In the genomic region with DNA sequence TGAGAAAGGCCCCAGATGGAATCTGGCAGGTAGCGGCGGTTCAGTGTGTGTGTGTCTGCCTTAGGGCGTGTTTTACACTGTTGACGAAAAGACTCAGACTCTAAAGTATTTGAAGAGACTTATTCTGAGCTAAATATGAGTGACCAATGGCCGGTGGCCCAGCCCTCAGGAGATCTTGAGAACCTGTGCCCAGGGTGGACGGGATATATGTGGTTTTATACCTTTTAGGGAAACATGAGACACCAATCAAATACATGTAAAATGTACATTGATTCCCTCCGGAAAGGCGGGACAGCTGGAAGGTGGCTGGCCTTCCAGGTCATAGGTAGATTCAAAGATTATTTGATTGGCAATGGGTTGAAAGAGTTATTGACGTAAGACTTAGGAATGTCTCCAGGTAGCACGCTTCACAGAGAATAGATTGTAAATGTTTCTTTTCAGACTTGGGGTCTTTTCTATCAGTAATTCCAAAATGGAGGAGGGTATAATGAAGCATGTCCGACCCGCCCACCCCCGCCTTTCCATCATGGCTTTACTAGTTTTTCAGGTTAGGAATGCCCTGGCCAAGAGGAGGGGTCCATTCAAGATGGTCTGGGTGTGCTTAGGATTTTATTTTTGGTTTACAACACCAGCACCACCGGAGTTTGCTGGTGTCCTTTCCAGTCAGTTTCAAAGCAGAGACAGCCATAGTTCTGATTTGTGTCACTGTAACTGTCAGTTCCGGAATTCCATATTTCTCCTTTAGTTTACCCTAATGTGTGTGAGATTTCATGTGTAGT, we compare ENCODE assay signal across 1 cellular context.
TF ChIP-seq lines count a peak whose summit lies in the region.

No MANE protein-coding gene starts in this region.

TF ChIP-seq in endothelial cell of umbilical vein, 7 proteins besides CTCF, POLR2A, EP300 and RAD21:
- TF ChIP-seq EZH2 (IDR thresholded peaks at IDR 0.05; ENCODE audit: borderline replicate concordance, low read depth, low read length, severe bottlenecking) (no peak), GATA2 (IDR thresholded peaks at IDR 0.05; ENCODE audit: insufficient read depth, insufficient read length, low read depth, low read length) (no peak), JUN (IDR thresholded peaks at IDR 0.05; ENCODE audit: borderline replicate concordance, insufficient read depth, insufficient read length, low read depth) (no peak), POLR2AphosphoS5 (IDR thresholded peaks at IDR 0.05; ENCODE audit: insufficient read depth, low read depth, low read length) (no peak)
- TF ChIP-seq, protein P1, sequence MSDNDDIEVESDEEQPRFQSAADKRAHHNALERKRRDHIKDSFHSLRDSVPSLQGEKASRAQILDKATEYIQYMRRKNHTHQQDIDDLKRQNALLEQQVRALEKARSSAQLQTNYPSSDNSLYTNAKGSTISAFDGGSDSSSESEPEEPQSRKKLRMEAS (IDR thresholded peaks at IDR 0.05; ENCODE audit: insufficient read depth, insufficient read length): no peak
